ENCODE assay signal across 30 cellular contexts in the genomic region with DNA sequence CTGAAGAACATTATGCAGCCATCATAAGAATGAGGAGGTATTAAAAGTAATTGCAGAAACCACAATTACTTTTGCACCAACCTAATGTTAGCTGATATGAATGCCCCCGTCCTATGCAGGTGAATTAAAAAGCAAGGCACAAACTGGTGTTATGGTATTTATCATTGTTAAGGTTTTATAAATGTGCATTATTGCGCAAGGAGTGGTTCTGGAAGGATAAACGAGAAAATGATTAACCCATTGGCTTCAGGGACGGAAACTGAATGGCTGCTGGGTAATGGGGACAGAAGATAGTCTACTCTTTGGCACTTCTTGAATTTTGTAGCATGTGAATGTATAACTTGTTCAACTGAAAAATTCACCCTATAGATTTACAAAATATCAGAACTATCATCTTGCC.
"Had no signal": no experiment of that assay in that cellular context is flagged by ENCODE, and none has a peak within 500 bp of the region (broad histone marks: within the 10 kb centered on the region; RNA-seq: fewer than 3 reads in every experiment).

No MANE protein-coding gene starts in this region.

- FAIRE-seq: islet of Langerhans, kidney, small intestine, urothelium cell line had no signal

- H3K9me3 Mint-ChIP-seq: immature natural killer cell; stimulated activated effector memory CD8-positive, alpha-beta T cell treated with anti-CD3 and anti-CD28 coated beads, Interleukin-12 subunit alpha, Interleukin-12 subunit beta, amount 100 ng/mL, for 72 hours; stimulated activated naive CD8-positive, alpha-beta T cell treated with anti-CD3 and anti-CD28 coated beads, Interleukin-15, Interleukin-2, amounts not matched to agents 100 ng/mL and 50 ng/mL, for 24 hours had no signal

- H3K4me1 Mint-ChIP-seq: naive thymus-derived CD8-positive, alpha-beta T cell; nephron; stimulated activated effector memory CD8-positive, alpha-beta T cell treated with anti-CD3 and anti-CD28 coated beads, Interleukin-12 subunit alpha, Interleukin-12 subunit beta, amount 100 ng/mL, for 72 hours had no signal

- H3K4me1 ChIP-seq: left lung, lower lobe of right lung, parathyroid adenoma, prostate gland, sigmoid colon, spleen, suprapubic skin, tibial artery, upper lobe of right lung had no signal

- H2AFZ ChIP-seq: parathyroid adenoma had no signal

- H3K27ac Mint-ChIP-seq: immature natural killer cell; naive thymus-derived CD8-positive, alpha-beta T cell; nephron; stimulated activated effector memory CD8-positive, alpha-beta T cell treated with anti-CD3 and anti-CD28 coated beads, Interleukin-12 subunit alpha, Interleukin-12 subunit beta, amount 100 ng/mL, for 72 hours; stimulated activated naive CD8-positive, alpha-beta T cell treated with anti-CD3 and anti-CD28 coated beads, Interleukin-15, Interleukin-2, amounts not matched to agents 100 ng/mL and 50 ng/mL, for 24 hours had no signal

- H3K36me3 Mint-ChIP-seq: immature natural killer cell; naive thymus-derived CD8-positive, alpha-beta T cell; stimulated activated effector memory CD8-positive, alpha-beta T cell treated with anti-CD3 and anti-CD28 coated beads, Interleukin-12 subunit alpha, Interleukin-12 subunit beta, amount 100 ng/mL, for 72 hours had no signal

- ATAC-seq: left colon; left lung; lower lobe of right lung; naive thymus-derived CD8-positive, alpha-beta T cell; right cardiac atrium; stimulated activated effector memory CD8-positive, alpha-beta T cell treated with anti-CD3 and anti-CD28 coated beads, Interleukin-12 subunit alpha, Interleukin-12 subunit beta, amount 100 ng/mL, for 72 hours; upper lobe of right lung had no signal

- H3K9ac ChIP-seq: parathyroid adenoma had no signal

- H3K79me2 ChIP-seq: parathyroid adenoma had no signal

- H3K4me3 ChIP-seq: left lung, lower lobe of right lung, prostate gland, sigmoid colon, spleen, suprapubic skin, thoracic aorta, tibial artery, upper lobe of right lung had no signal

- H3K36me3 ChIP-seq: left lung, lower lobe of right lung, neutrophil, prostate gland, sigmoid colon, spleen, suprapubic skin, thoracic aorta, tibial artery, upper lobe of right lung had no signal

- H3K4me3 Mint-ChIP-seq: immature natural killer cell; naive thymus-derived CD8-positive, alpha-beta T cell; nephron; stimulated activated effector memory CD8-positive, alpha-beta T cell treated with anti-CD3 and anti-CD28 coated beads, Interleukin-12 subunit alpha, Interleukin-12 subunit beta, amount 100 ng/mL, for 72 hours; stimulated activated naive CD8-positive, alpha-beta T cell treated with anti-CD3 and anti-CD28 coated beads, Interleukin-15, Interleukin-2, amounts not matched to agents 100 ng/mL and 50 ng/mL, for 24 hours had no signal

- H3K27me3 ChIP-seq: left lung, neutrophil, sigmoid colon, spleen, suprapubic skin, tibial artery, upper lobe of right lung had no signal

- H3K9me3 ChIP-seq: left lung, lower lobe of right lung, neutrophil, prostate gland, sigmoid colon, spleen, suprapubic skin, thoracic aorta, tibial artery, upper lobe of right lung had no signal

- H3K27ac ChIP-seq: left lung, lower lobe of right lung, neutrophil, parathyroid adenoma, prostate gland, sigmoid colon, spleen, suprapubic skin, thoracic aorta, tibial artery, upper lobe of right lung had no signal

- DNase-seq: hypothalamus; immature natural killer cell; kidney; left colon; left lung; lower lobe of right lung; mammary epithelial cell; mesenchymal stem cell; naive thymus-derived CD8-positive, alpha-beta T cell; occipital lobe; retina; right cardiac atrium; sigmoid colon; small intestine; spleen; stimulated activated CD4-positive, alpha-beta T cell treated with anti-CD3 and anti-CD28 coated beads, Interleukin-4, amount 100 ng/mL, for 24 hours; stimulated activated naive CD4-positive, alpha-beta T cell; tibial artery; trophoblast cell; upper lobe of right lung had no signal
